ENCODE assay signal across 29 cellular contexts in genomic region chr19:4957981-4958380, GRCh38. TPM values are rescaled to one million over a fixed set of nuclear protein-coding genes. Genes with fewer than 3 reads are reported as not detected.
"Had no signal": no experiment of that assay in that cellular context is flagged by ENCODE, and none has a peak within 500 bp of the region (broad histone marks: within the 10 kb centered on the region; RNA-seq: fewer than 3 reads in every experiment).

No MANE protein-coding gene starts in this region.

- H3K27ac ChIP-seq: ascending aorta, body of pancreas, SJCRH30, VCaP had no signal

- H3K9me3 ChIP-seq: ascending aorta, body of pancreas, SJCRH30, SK-N-SH had no signal

- H3K4me1 ChIP-seq: ascending aorta, body of pancreas, SJCRH30 had no signal

- H3K9ac ChIP-seq: SK-N-SH had no signal

- H3K36me3 ChIP-seq: ascending aorta had no signal

- H3K27me3 ChIP-seq: ascending aorta, body of pancreas, SJCRH30 had no signal

- H3K4me2 ChIP-seq: SK-N-SH had no signal

- DNase-seq: activated CD4-positive, alpha-beta memory T cell treated with anti-CD3 and anti-CD28 coated beads, Interleukin-2, amount 10 ng/mL, durations not matched to agents 7 days and 5 days; activated CD4-positive, alpha-beta T cell treated with anti-CD3 and anti-CD28 coated beads for 36 hours; activated CD4-positive, alpha-beta T cell treated with anti-CD3 and anti-CD28 coated beads, Interleukin-2, amount 50 U/mL, for 1 hour; activated gamma-delta T cell treated with Interleukin-2 at 50 U/mL for 16 hours; activated naive CD4-positive, alpha-beta T cell treated with anti-CD3 and anti-CD28 coated beads, Interleukin-2, amount 50 U/mL, for 16 hours; activated T-cell treated with anti-CD3 and anti-CD28 coated beads for 4 hours; activated T-cell treated with anti-CD3 and anti-CD28 coated beads, Interleukin-2, amount 50 U/mL, for 72 hours; amniotic stem cell; body of pancreas; central memory CD4-positive, alpha-beta T cell; MM.1S; NCI-H1105 treated with DMSO at 0.1 percent for 48 hours; NCI-H146; NCI-H1930; NCI-H2171; NCI-H2227 treated with DMSO at 0.1 percent for 48 hours; NCI-H526; NCI-H774; NK-92 treated with Interleukin-12 subunit alpha and Interleukin-12 subunit beta, amount 100 ng/mL, for 24 hours; OCI-M1; Right ventricle myocardium superior; RPMI8226; SJCRH30; SK-N-SH; T-helper 1 cell had no signal

- H3K4me3 ChIP-seq: ascending aorta, body of pancreas, SJCRH30 had no signal

RNA-seq across cellular contexts. Expression of gene ARRDC5, which starts 55.3 kb away (rescaled TPM):
- total RNA-seq: activated CD4-positive, alpha-beta T cell treated with anti-CD3 and anti-CD28 coated beads for 36 hours; body of pancreas; bronchial epithelial cell; NCI-H460; Right ventricle myocardium superior; SJCRH30 had no signal
- polyA plus RNA-seq: SK-N-SH had no signal
